8 cellular contexts compared by ENCODE assay signal in the genomic region with DNA sequence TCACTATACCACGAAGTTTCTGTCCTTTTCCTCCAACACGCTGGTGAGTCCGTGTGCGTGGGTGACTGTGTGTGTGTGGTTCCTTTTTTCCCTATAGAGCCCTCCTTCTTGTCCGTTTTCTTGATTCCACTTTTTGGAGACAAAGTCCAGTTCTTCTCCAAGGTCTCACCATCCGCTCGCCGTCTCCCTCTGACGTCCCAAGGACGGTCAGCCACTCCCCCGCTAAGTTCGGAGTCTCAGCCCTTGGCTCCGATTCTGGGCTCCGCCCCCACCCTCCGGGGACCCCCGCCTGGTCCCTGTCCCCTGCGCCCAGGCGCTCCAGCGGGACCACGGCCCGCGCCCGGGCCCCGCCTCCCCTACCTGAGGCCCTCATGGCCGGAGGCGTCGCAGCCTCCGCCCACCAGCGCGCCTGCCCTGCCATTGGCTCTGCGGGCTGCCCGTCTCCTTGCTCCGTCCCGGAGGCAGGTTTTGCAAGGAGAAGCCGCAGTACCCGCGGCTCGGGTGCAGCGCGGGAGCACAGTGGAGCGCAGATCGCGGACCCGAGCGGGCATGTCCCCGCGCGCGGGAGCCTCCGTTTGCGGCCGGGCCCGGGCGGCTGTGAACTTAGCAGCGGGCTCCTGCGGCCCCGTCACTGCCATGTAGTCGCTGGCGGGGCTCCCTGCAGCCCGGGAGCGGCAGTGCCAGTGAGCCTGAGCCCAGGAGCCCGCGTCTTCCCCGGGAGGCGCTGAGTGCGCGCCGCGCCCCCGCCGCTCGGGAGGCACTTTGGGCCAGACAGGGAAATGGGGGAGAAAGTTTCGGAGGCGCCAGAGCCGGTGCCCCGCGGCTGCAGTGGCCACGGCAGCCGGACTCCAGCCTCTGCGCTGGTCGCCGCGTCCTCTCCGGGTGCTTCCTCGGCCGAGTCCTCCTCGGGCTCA. TPM values are rescaled to one million over a fixed set of nuclear protein-coding genes. Genes with fewer than 3 reads are reported as not detected.
A peak's percentile ranks its signal among the peaks of the same experiment; 100 is the strongest.
DNase-seq lines count a peak whose midpoint lies in the region; ATAC-seq and TF ChIP-seq lines count a peak whose summit lies in the region.

A gene (plus strand): TSS at position 517 of the 914 bp plus-strand sequence. CDS start 263 bp downstream, at position 780.

- H3K36me3 Mint-ChIP-seq in activated CD4-positive, alpha-beta memory T cell treated with anti-CD3 and anti-CD28 coated beads, Interleukin-2, amount 10 ng/mL, durations not matched to agents 7 days and 5 days (ENCODE audit: low read depth), result no peaks in the 10 kb centered on the region
- H3K36me3 Mint-ChIP-seq in memory B cell, result no peaks in the 10 kb centered on the region

- peak within 1 kb of the TSS; percentile 25; the same call in 1 of the 2 replicates for H3K27ac ChIP-seq in C4-2B

- peak within 1 kb of the TSS; percentile 72 for H3K4me3 Mint-ChIP-seq in activated CD4-positive, alpha-beta memory T cell treated with anti-CD3 and anti-CD28 coated beads, Interleukin-2, amount 10 ng/mL, durations not matched to agents 7 days and 5 days
- H3K4me3 Mint-ChIP-seq in memory B cell, result peak within 1 kb of the TSS; percentile 94

- H3K4me1 Mint-ChIP-seq in activated CD4-positive, alpha-beta memory T cell treated with anti-CD3 and anti-CD28 coated beads, Interleukin-2, amount 10 ng/mL, durations not matched to agents 7 days and 5 days, result peaks cover 21% of the 10 kb centered on the region
- peaks cover 19% of the 10 kb centered on the region for H3K4me1 Mint-ChIP-seq in memory B cell

- peaks cover 68% of the 10 kb centered on the region for H3K27me3 Mint-ChIP-seq in activated CD4-positive, alpha-beta memory T cell treated with anti-CD3 and anti-CD28 coated beads, Interleukin-2, amount 10 ng/mL, durations not matched to agents 7 days and 5 days
- peaks cover 7% of the 10 kb centered on the region for H3K27me3 Mint-ChIP-seq in memory B cell

- in situ Hi-C loops in endometrial microvascular endothelial cells (cut with HindIII; ENCODE audit: inconsistent ontology term, low pct_unique_long_range_greater_than_20kb, low sequenced_read_pairs), result no loop called here

- ATAC-seq in GM19372 (IDR thresholded peaks at IDR 0.05; ENCODE audit: low read depth, unreplicated experiment), result peak; percentile 99
- ATAC-seq in HG03460 (IDR thresholded peaks at IDR 0.05; ENCODE audit: unreplicated experiment), result peak; percentile 98
- ATAC-seq in memory B cell (ENCODE audit: low read depth), result peak; percentile 91

- POLR2A ChIA-PET in activated CD4-positive, alpha-beta memory T cell treated with anti-CD3 and anti-CD28 coated beads, Interleukin-2, amount 10 ng/mL, durations not matched to agents 7 days and 5 days (lab: Charles Lee), result no interaction called here

- H3K9me3 Mint-ChIP-seq in activated CD4-positive, alpha-beta memory T cell treated with anti-CD3 and anti-CD28 coated beads, Interleukin-2, amount 10 ng/mL, durations not matched to agents 7 days and 5 days, result no peaks in the 10 kb centered on the region
- no peaks in the 10 kb centered on the region for H3K9me3 Mint-ChIP-seq in memory B cell

- no peak within 1 kb of the TSS for H3K27ac Mint-ChIP-seq in activated CD4-positive, alpha-beta memory T cell treated with anti-CD3 and anti-CD28 coated beads, Interleukin-2, amount 10 ng/mL, durations not matched to agents 7 days and 5 days
- H3K27ac Mint-ChIP-seq in memory B cell, result peak within 1 kb of the TSS; percentile 81

- peak; percentile 61 for DNase-seq in NCI-H510A treated with DMSO at 0.1 percent for 48 hours (lab: John Stamatoyannopoulos, UW)
- DNase-seq in activated CD4-positive, alpha-beta memory T cell treated with anti-CD3 and anti-CD28 coated beads, Interleukin-2, amount 10 ng/mL, durations not matched to agents 7 days and 5 days, result peak; percentile 78
- peak; percentile 78 for DNase-seq in memory B cell (ENCODE audit: low spot score in 2 of 2)
- DNase-seq in stimulated activated CD4-positive, alpha-beta T cell treated with anti-CD3 and anti-CD28 coated beads, TNF-alpha, amount 100 ng/mL, for 4 hours (ENCODE audit: low read depth in 3 of 3), result peak in 2 of 3 experiments; percentile 22 to 31

- TF ChIP-seq CTCF in C4-2B (conservative IDR thresholded peaks at IDR 0.05), result no peak

- CTCF ChIA-PET in activated CD4-positive, alpha-beta memory T cell treated with anti-CD3 and anti-CD28 coated beads, Interleukin-2, amount 10 ng/mL, durations not matched to agents 7 days and 5 days (lab: Charles Lee), result no interaction called here

RNA-seq across cellular contexts. Expression of the gene that starts here (rescaled TPM):
- 10 to 100 TPM; 38.0 to 38.3 TPM for total RNA-seq in activated CD4-positive, alpha-beta memory T cell treated with anti-CD3 and anti-CD28 coated beads, Interleukin-2, amount 10 ng/mL, durations not matched to agents 7 days and 5 days
- total RNA-seq in endometrial microvascular endothelial cells (ENCODE audit: inconsistent ontology term), result 29.3 TPM

Comparison
In these comparisons a context has a peak if more than half of its experiments do, and no peak if none do; other contexts are left out.
1. Peak in every context shown above with its lines: DNase-seq, ATAC-seq and H3K27ac ChIP-seq.
2. DNase-seq: peak in every context shown above with its lines; median percentile 78 in activated CD4-positive, alpha-beta memory T cell treated with anti-CD3 and anti-CD28 coated beads, Interleukin-2, amount 10 ng/mL, durations not matched to agents 7 days and 5 days; 78 in memory B cell; 61 in NCI-H510A treated with DMSO at 0.1 percent for 48 hours; 26 in stimulated activated CD4-positive, alpha-beta T cell treated with anti-CD3 and anti-CD28 coated beads, TNF-alpha, amount 100 ng/mL, for 4 hours.